ENCODE assay signal across 8 cellular contexts in the genomic region with DNA sequence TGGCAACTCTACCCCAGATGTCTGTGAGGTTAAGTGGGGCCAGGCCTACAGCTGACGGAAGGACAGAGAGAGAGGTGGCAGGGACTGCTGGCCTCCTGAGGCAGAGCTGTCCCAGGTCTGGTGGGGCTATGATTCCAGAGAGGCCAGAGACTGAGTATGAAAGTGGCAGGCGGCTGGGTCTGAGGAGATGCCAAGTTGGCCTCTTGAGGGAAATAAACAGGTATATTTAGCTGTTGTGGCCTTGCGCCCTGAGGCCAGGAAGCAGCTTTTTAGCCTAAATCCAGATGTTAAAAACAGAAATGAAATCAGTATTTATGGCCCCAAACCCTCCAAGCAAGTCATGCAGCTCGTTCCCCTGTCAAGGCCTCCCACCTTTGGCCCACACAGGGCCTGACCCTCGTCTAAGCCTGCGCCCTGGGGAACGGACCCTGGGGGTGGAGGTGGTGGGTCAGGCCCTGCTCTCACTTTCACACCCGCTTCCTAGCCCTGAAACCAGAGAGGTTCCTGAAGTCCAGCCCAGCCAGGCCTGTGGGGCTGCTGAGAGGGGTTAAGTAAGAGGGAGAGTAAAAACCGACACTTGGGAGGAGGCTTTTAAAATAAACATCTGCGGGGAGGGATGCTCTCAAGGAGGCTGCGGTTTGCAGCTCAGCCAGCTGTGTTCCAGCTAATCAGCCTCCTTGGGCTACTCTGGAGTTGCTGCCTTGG. TPM values are rescaled to one million over a fixed set of nuclear protein-coding genes. Genes with fewer than 3 reads are reported as not detected.
DNase-seq lines count a peak whose midpoint lies in the region; ATAC-seq and TF ChIP-seq lines count a peak whose summit lies in the region.

No MANE protein-coding gene starts in this region.

- H3K27ac ChIP-seq in IMR-90 (ENCODE audit: insufficient read depth, low read length) (peak overlapping the region; percentile 96), epithelial cell of prostate (peak overlapping the region; percentile 94), gastrocnemius medialis (peak overlapping the region; percentile 84 to 88 (median 86))

- peak; percentile 19; the same call in 1 of the 2 replicates for TF ChIP-seq RAD21 in IMR-90 (IDR thresholded peaks at IDR 0.05; ENCODE audit: low read length)

- WGBS in IMR-90 (ENCODE audit: extremely low coverage in 2 of 2, insufficient read length in 1 of 2), 2 experiments: 50% methylated on average over 1 of the region's 11 CpGs; no CpG with 5 or more reads in 1 of the 2 experiments

- peak overlapping the region; percentile 2; the same call in 1 of the 3 replicates for H2BK15ac ChIP-seq in IMR-90 (ENCODE audit: low read depth, low read length)

- H3K4me1 ChIP-seq in IMR-90 (ENCODE audit: control insufficient read depth, insufficient read depth, low read length) (peaks cover 27% of the 10 kb centered on the region), gastrocnemius medialis (peaks cover 37 to 50% of the 10 kb centered on the region in 2 donors)

- in situ Hi-C loops in IMR-90 (cut with MboI; ENCODE audit: low sequenced_read_pairs) (no loop called here), gastrocnemius medialis (cut with MboI; ENCODE audit: low sequenced_read_pairs in 4 of 4) (no loop called here)

- peak; percentile 86 for DNase-seq in AG09319 (ENCODE audit: extremely low read depth, low read depth)
- peak; percentile 94 for DNase-seq in IMR-90
- no peak for DNase-seq in epithelial cell of prostate (ENCODE audit: low read depth, low spot score)
- DNase-seq in gastrocnemius medialis: peak; percentile 53 to 72
- no peak for DNase-seq in NCI-H2196 treated with DMSO at 0.1 percent for 48 hours (lab: John Stamatoyannopoulos, UW; ENCODE audit: unreplicated experiment)
- DNase-seq in NCI-H446 (lab: John Stamatoyannopoulos, UW): no peak
- DNase-seq in activated CD4-positive, alpha-beta T cell treated with anti-CD3 and anti-CD28 coated beads for 1 hour: no peak

- H2BK20ac ChIP-seq in IMR-90 (ENCODE audit: low read depth, low read length): 0 out of 2 replicates have a peak overlapping the region, but pooled peaks have one; percentile 17

- no peak overlapping the region; the same call in 1 of the 2 replicates for H4K5ac ChIP-seq in IMR-90 (ENCODE audit: low read depth, low read length)

- no peak overlapping the region for H3K9ac ChIP-seq in IMR-90 (ENCODE audit: low read depth, low read length)

- peak overlapping the region; percentile 58; the same call in 1 of the 2 replicates for H2BK120ac ChIP-seq in IMR-90 (ENCODE audit: low read depth, low read length)

- peak overlapping the region; percentile 2; the same call in 1 of the 2 replicates for H3K18ac ChIP-seq in IMR-90 (ENCODE audit: low read depth, low read length)

- H2AK9ac ChIP-seq in IMR-90 (replicated peaks; ENCODE audit: low read depth, low read length, poor library complexity): peak overlapping the region; percentile 13

- H2AK5ac ChIP-seq in IMR-90 (ENCODE audit: low read depth, low read length): peak overlapping the region; percentile 90

- CTCF ChIA-PET in IMR-90 (lab: Yijun Ruan, JAX): interaction anchor here (0.6 to 1.9 kb wide), 3 partner anchors 17 to 395 kb away, joined by 3 to 10 read pairs (median 7); no protein-coding TSS in a partner anchor

- no peak for TF ChIP-seq POLR2A in IMR-90 (IDR thresholded peaks at IDR 0.05; ENCODE audit: low read depth, low read length)
- TF ChIP-seq POLR2A in gastrocnemius medialis (IDR thresholded peaks at IDR 0.05): peak in 1 of 2 donors; percentile 8

- H3K79me1 ChIP-seq in IMR-90 (ENCODE audit: low read depth in 1 of 2, low read length in 2 of 2): peaks cover 11 to 34% of the 10 kb centered on the region in 2 experiments

- peak overlapping the region; percentile 10 for H2BK5ac ChIP-seq in IMR-90 (ENCODE audit: low read depth, low read length, poor library complexity, severe bottlenecking)

- H4K91ac ChIP-seq in IMR-90 (ENCODE audit: insufficient read depth, low read depth, low read length): peak overlapping the region; percentile 58; the same call in 1 of the 2 replicates

- H3K36me3 ChIP-seq in IMR-90 (ENCODE audit: control insufficient read depth, insufficient read depth, low read length) (peaks cover 42% of the 10 kb centered on the region), gastrocnemius medialis (peaks cover 0 to 11% of the 10 kb centered on the region in 2 donors)

- H3K4ac ChIP-seq in IMR-90 (ENCODE audit: low read depth, low read length): peak overlapping the region; percentile 83

- TF ChIP-seq CTCF in AG09319 (IDR thresholded peaks at IDR 0.05; ENCODE audit: low read depth, low read length) (no peak), IMR-90 (conservative IDR thresholded peaks at IDR 0.05; ENCODE audit: low read depth, low read length) (no peak), gastrocnemius medialis (IDR thresholded peaks at IDR 0.05 in 4 of 5, conservative IDR thresholded peaks at IDR 0.05 in 1 of 5) (no peak)

- H4K8ac ChIP-seq in IMR-90 (ENCODE audit: low read depth in 2 of 2, low read length in 2 of 2): peak overlapping the region in 1 of 2 experiments; percentile 29; a peak in 2 of 4 replicates

- ATAC-seq in GM21390 (IDR thresholded peaks at IDR 0.05; ENCODE audit: unreplicated experiment) (peak; percentile 48), IMR-90 (ENCODE audit: low read depth) (peak; percentile 71), gastrocnemius medialis (peak; percentile 50 to 52)

- dilution Hi-C loops in IMR-90 (cut with HindIII; ENCODE audit: low sequenced_read_pairs, unreplicated experiment): no loop called here

- no peak overlapping the region for H3K4me3 ChIP-seq in IMR-90 (ENCODE audit: insufficient read depth, low read depth, low read length)
- H3K4me3 ChIP-seq in gastrocnemius medialis: peak overlapping the region in 1 of 4 donors; percentile 5

- POLR2A ChIA-PET in IMR-90 (lab: Charles Lee; ENCODE audit: unreplicated experiment): interaction anchor here (0.6 kb wide), 1 partner anchor 10 kb away, joined by 3 read pairs; no protein-coding TSS in a partner anchor

- 0 out of 2 replicates have a peak overlapping the region, but pooled peaks have one; percentile 28 for H3K14ac ChIP-seq in IMR-90 (replicated peaks; ENCODE audit: low read depth, low read length)

- peak overlapping the region; percentile 15; the same call in 1 of the 2 replicates for H3K4me2 ChIP-seq in IMR-90 (ENCODE audit: low read depth, low read length)

- H4K20me1 ChIP-seq in IMR-90 (ENCODE audit: insufficient read depth, low read length): peaks cover 20% of the 10 kb centered on the region

- H3K56ac ChIP-seq in IMR-90 (ENCODE audit: extremely low read depth, insufficient read depth, low read length): no peak overlapping the region

- no peak overlapping the region; the same call in 1 of the 2 replicates for H3K23ac ChIP-seq in IMR-90 (ENCODE audit: low read depth, low read length)

- no peaks in the 10 kb centered on the region for H3K27me3 ChIP-seq in IMR-90 (ENCODE audit: control insufficient read depth, insufficient read depth, low read length)
- no peaks in the 10 kb centered on the region for H3K27me3 ChIP-seq in gastrocnemius medialis

- BruUV-seq in IMR-90 (replicated peaks; lab: Mats Ljungman, UMichigan): no TSS peak

- peaks cover 15% of the 10 kb centered on the region; the same call in 1 of the 2 replicates for H3K9me1 ChIP-seq in IMR-90 (ENCODE audit: insufficient read depth, low read length)

- H2AFZ ChIP-seq in IMR-90 (replicated peaks; ENCODE audit: low read length, poor library complexity): peak overlapping the region; percentile 6

- H3K9me3 ChIP-seq in IMR-90 (ENCODE audit: control insufficient read depth, insufficient read depth, low read length) (no peaks in the 10 kb centered on the region), gastrocnemius medialis (no peaks in the 10 kb centered on the region)

- intact Hi-C loops in IMR-90 (cut with micrococcal nuclease): loop anchor here (2.0 kb wide), 1 partner anchor 19 kb away; a partner anchor contains a TSS
- intact Hi-C loops in gastrocnemius medialis (cut with DNase I; ENCODE audit: low total_unique reads): loop anchor here (2.0 kb wide), 2 partner anchors 17 to 31 kb away; no protein-coding TSS in a partner anchor

TF ChIP-seq in IMR-90, 13 proteins besides CTCF, POLR2A, EP300 and RAD21 (continues in another document):
- TF ChIP-seq RCOR1 (IDR thresholded peaks at IDR 0.05; ENCODE audit: insufficient replicate concordance, low read length): peak; percentile 98
- TF ChIP-seq, protein P1, sequence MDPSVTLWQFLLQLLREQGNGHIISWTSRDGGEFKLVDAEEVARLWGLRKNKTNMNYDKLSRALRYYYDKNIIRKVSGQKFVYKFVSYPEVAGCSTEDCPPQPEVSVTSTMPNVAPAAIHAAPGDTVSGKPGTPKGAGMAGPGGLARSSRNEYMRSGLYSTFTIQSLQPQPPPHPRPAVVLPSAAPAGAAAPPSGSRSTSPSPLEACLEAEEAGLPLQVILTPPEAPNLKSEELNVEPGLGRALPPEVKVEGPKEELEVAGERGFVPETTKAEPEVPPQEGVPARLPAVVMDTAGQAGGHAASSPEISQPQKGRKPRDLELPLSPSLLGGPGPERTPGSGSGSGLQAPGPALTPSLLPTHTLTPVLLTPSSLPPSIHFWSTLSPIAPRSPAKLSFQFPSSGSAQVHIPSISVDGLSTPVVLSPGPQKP (IDR thresholded peaks at IDR 0.05; ENCODE audit: borderline replicate concordance, low read depth, low read length): no peak
- TF ChIP-seq SMC3 (IDR thresholded peaks at IDR 0.05; ENCODE audit: low read depth, low read length): no peak; the same call in 1 of the 2 replicates
- TF ChIP-seq BHLHE40 (IDR thresholded peaks at IDR 0.05; ENCODE audit: low read depth, low read length): peak; percentile 89
- peak; percentile 61 for TF ChIP-seq CEBPB (IDR thresholded peaks at IDR 0.05; ENCODE audit: low read depth, low read length)
- TF ChIP-seq MAZ (IDR thresholded peaks at IDR 0.05; ENCODE audit: borderline replicate concordance, low read depth, low read length): peak; percentile 81

RNA-seq across cellular contexts. Expression of a gene that starts 18.7 kb away (rescaled TPM):
- total RNA-seq in IMR-90 (2012; rRNA removed) (2.5 and 2.9 TPM in 2 replicates), gastrocnemius medialis (1 to 10 TPM in 1 of 4 donors, under 1 TPM in 2, not detected in 1; 0.16 to 1.5 (median 0.36) TPM)
- polyA plus RNA-seq in IMR-90 (2012; rRNA removed): 3.8 TPM in 2 replicates
- polyA plus RNA-seq in IMR-90 (2012; cell fraction: cytosol; rRNA removed): 2.5 and 3.2 TPM in 2 replicates
- polyA plus RNA-seq in IMR-90 (2012; cell fraction: nucleus; rRNA removed; ENCODE audit: low replicate concordance): 11.1 and 15.3 TPM in 2 replicates

RNA-seq across cellular contexts. Expression of a gene that starts 22.7 kb away (rescaled TPM):
- 1.1 and 1.6 TPM in 2 replicates for total RNA-seq in IMR-90 (2012; rRNA removed)
- 0.60 and 0.65 TPM in 2 replicates for polyA plus RNA-seq in IMR-90 (2012; rRNA removed)
- polyA plus RNA-seq in IMR-90 (2012; cell fraction: cytosol; rRNA removed): 0.12 and 0.24 TPM in 2 replicates
- 4.4 and 5.1 TPM in 2 replicates for polyA plus RNA-seq in IMR-90 (2012; cell fraction: nucleus; rRNA removed; ENCODE audit: low replicate concordance)
- 10 to 100 TPM in 1 of 4 donors, 1 to 10 TPM in 1, under 1 TPM in 1, not detected in 1; 0.31 to 20.4 (median 1.7) TPM for total RNA-seq in gastrocnemius medialis

RNA-seq across cellular contexts. Expression of a gene that starts 31.8 kb away (rescaled TPM):
- total RNA-seq in IMR-90 (2012; rRNA removed) (21.1 and 21.9 TPM in 2 replicates), gastrocnemius medialis (10 to 100 TPM; 11.8 to 14.5 (median 13.8) TPM)
- polyA plus RNA-seq in IMR-90 (2012; rRNA removed): 58.9 and 72.1 TPM in 2 replicates
- 70.3 and 79.6 TPM in 2 replicates for polyA plus RNA-seq in IMR-90 (2012; cell fraction: cytosol; rRNA removed)
- 18.5 and 26.3 TPM in 2 replicates for polyA plus RNA-seq in IMR-90 (2012; cell fraction: nucleus; rRNA removed; ENCODE audit: low replicate concordance)

Comparison
In these comparisons a context has a peak if more than half of its experiments do, and no peak if none do; other contexts are left out.
1. DNase-seq: peak in AG09319 (single experiment), IMR-90 (single experiment) and gastrocnemius medialis (2 of 2); none in epithelial cell of prostate (single experiment), NCI-H2196 treated with DMSO at 0.1 percent for 48 hours (single experiment), NCI-H446 (0 of 2) and activated CD4-positive, alpha-beta T cell treated with anti-CD3 and anti-CD28 coated beads for 1 hour (single experiment).
2. Peak in every context shown above with its lines, with median percentiles within 50 percentile points of each other: ATAC-seq and H3K27ac ChIP-seq.